ENCODE assay signal across 8 cellular contexts in the genomic region with DNA sequence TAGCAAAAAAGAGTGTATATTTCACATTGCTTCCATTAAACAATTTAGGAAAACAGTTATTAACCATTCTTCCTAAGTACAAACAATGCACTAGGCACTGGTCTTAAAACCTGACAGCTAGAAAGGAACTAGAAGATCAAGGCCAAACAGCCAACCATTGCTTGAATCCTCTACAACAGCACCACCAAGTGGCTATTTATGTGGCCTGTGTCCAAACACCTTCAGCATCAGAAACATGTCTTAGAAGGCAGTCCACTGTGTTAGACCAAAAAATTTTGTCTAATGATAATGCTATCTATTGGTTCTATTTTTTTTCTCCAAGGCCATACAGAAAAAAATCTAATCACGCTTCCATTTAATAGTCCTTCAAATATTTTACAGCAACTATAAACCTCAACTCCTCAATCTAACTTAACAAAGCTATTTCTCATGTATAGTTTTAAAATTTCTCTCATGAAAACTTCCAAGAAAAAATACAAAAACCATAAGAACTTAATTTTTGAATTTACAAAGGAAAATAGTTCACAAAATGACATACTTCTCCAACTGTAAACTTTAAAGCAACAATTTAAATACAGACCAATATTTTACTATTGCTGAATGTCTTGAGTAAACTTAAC. TPM values are rescaled to one million over a fixed set of nuclear protein-coding genes. Genes with fewer than 3 reads are reported as not detected.
DNase-seq lines count a peak whose midpoint lies in the region; ATAC-seq and TF ChIP-seq lines count a peak whose summit lies in the region.

No MANE protein-coding gene starts in this region.

- ATAC-seq in GM21360 (IDR thresholded peaks at IDR 0.05; ENCODE audit: unreplicated experiment) = peak; percentile 84

- DNase-seq in NCI-H2171 treated with DMSO at 0.1 percent for 48 hours (lab: John Stamatoyannopoulos, UW) = peak; percentile 13
- DNase-seq in NCI-H2171 (lab: John Stamatoyannopoulos, UW) = no peak
- DNase-seq in HPDE6-E6E7 (ENCODE audit: extremely low spot score) = peak; percentile 48
- DNase-seq in NCI-H82 treated with DMSO at 0.1 percent for 48 hours (lab: John Stamatoyannopoulos, UW; ENCODE audit: unreplicated experiment) = peak; percentile 12
- peak; percentile 33 to 56 for DNase-seq in dermis microvascular lymphatic vessel endothelial cell (ENCODE audit: low read depth in 2 of 2)
- DNase-seq in neural crest cell (ENCODE audit: low read depth, low spot score) = peak; percentile 23
- no peak for DNase-seq in stimulated activated CD4-positive, alpha-beta T cell treated with anti-CD3 and anti-CD28 coated beads, Interleukin-4, amount 100 ng/mL, for 24 hours

- H3K9me3 Mint-ChIP-seq in neural crest cell = peaks cover 2% of the 10 kb centered on the region

- H3K4me3 Mint-ChIP-seq in neural crest cell = no peak overlapping the region

- H3K27me3 Mint-ChIP-seq in neural crest cell (ENCODE audit: low read depth) = no peaks in the 10 kb centered on the region

- H3K27ac Mint-ChIP-seq in neural crest cell (ENCODE audit: unreplicated experiment) = no peak overlapping the region

- no peaks in the 10 kb centered on the region for H3K4me1 Mint-ChIP-seq in neural crest cell

- peaks cover 27% of the 10 kb centered on the region for H3K36me3 Mint-ChIP-seq in neural crest cell (ENCODE audit: low read depth)

- peak; percentile 76 for TF ChIP-seq CTCF in neural crest cell (conservative IDR thresholded peaks at IDR 0.05)

RNA-seq across cellular contexts. Expression of gene CAAP1, which starts 36.1 kb away (rescaled TPM):
- 10.9 and 11.5 TPM in 2 replicates for total RNA-seq in dermis microvascular lymphatic vessel endothelial cell
- 17.8 and 20.8 TPM in 2 replicates for total RNA-seq in neural crest cell

Comparison
In these comparisons a context has a peak if more than half of its experiments do, and no peak if none do; other contexts are left out.
1. DNase-seq: peak in NCI-H2171 treated with DMSO at 0.1 percent for 48 hours (single experiment), HPDE6-E6E7 (single experiment), NCI-H82 treated with DMSO at 0.1 percent for 48 hours (single experiment), dermis microvascular lymphatic vessel endothelial cell (2 of 2) and neural crest cell (single experiment); none in NCI-H2171 (single experiment) and stimulated activated CD4-positive, alpha-beta T cell treated with anti-CD3 and anti-CD28 coated beads, Interleukin-4, amount 100 ng/mL, for 24 hours (single experiment).